ENCODE assay signal across 12 cellular contexts in genomic region chr1:203361843-203362524, GRCh38. TPM values are rescaled to one million over a fixed set of nuclear protein-coding genes. Genes with fewer than 3 reads are reported as not detected.
DNase-seq lines count a peak whose midpoint lies in the region; ATAC-seq, FAIRE-seq and TF ChIP-seq lines count a peak whose summit lies in the region.
"Had no signal": no experiment of that assay in that cellular context is flagged by ENCODE, and none has a peak within 500 bp of the region (broad histone marks: within the 10 kb centered on the region; RNA-seq: fewer than 3 reads in every experiment).

No MANE protein-coding gene starts in this region.

- TF ChIP-seq CTCF in foreskin fibroblast (IDR thresholded peaks at IDR 0.05; ENCODE audit: low read depth, low read length) (no peak), kidney (IDR thresholded peaks at IDR 0.05; ENCODE audit: borderline replicate concordance, extremely low read depth, insufficient read depth) (no peak)

- intact Hi-C loops in kidney (cut with DNase I): no loop called here

- peak; percentile 42 for ATAC-seq in SK-N-SH treated with all-trans-retinoic acid at 6 μM for 48 hours
- no peak for ATAC-seq in GM21360 (IDR thresholded peaks at IDR 0.05; ENCODE audit: unreplicated experiment)

- H3K27ac ChIP-seq in Karpas-422 (ENCODE audit: low read length) (peak overlapping the region; percentile 98), kidney (ENCODE audit: low read depth in 2 of 2, low read length in 2 of 2) (no peak overlapping the region)
- H3K27ac ChIP-seq: stomach had no signal

- H3K4me2 ChIP-seq in Karpas-422 (ENCODE audit: low read depth, low read length, poor library complexity, severe bottlenecking): peak overlapping the region; percentile 75

- H4K20me1 ChIP-seq in Karpas-422 (ENCODE audit: insufficient read depth, low read depth, low read length): no peaks in the 10 kb centered on the region

- H3K4me1 ChIP-seq in Karpas-422 (ENCODE audit: low read length) (peaks cover 65% of the 10 kb centered on the region), kidney (ENCODE audit: control insufficient read depth in 1 of 2, insufficient read depth in 1 of 2, low read depth in 1 of 2, low read length in 2 of 2) (no peaks in the 10 kb centered on the region)

- no peaks in the 10 kb centered on the region for H3K9me2 ChIP-seq in Karpas-422 (replicated peaks; ENCODE audit: insufficient read depth, low read length)

- H3K9me3 ChIP-seq in Karpas-422 (ENCODE audit: low read length) (0 out of 2 replicates have a peak, but pooled peaks cover 1% of the 10 kb centered on the region), kidney (ENCODE audit: control insufficient read depth in 1 of 2, low read length in 2 of 2) (no peaks in the 10 kb centered on the region)
- H3K9me3 ChIP-seq: stomach had no signal

- no peak overlapping the region for H2AFZ ChIP-seq in Karpas-422 (ENCODE audit: low read length)

- DNase-seq in Karpas-422 (peak; percentile 93), foreskin fibroblast (peak; percentile 45 to 69), stromal cell of bone marrow (ENCODE audit: low read depth) (peak; percentile 65), kidney (no peak), NCI-H128 (lab: John Stamatoyannopoulos, UW; ENCODE audit: unreplicated experiment) (no peak)
- DNase-seq: activated gamma-delta T cell treated with Interleukin-2 at 50 U/mL for 16 hours, midbrain, stomach had no signal

- H3K79me2 ChIP-seq in Karpas-422 (ENCODE audit: low read length): no peaks in the 10 kb centered on the region

- FAIRE-seq in kidney (lab: Jason Lieb, UNC): no peak
- FAIRE-seq: HTR-8/SVneo, TTC549 had no signal

- peak overlapping the region; percentile 69 for H3K9ac ChIP-seq in Karpas-422 (ENCODE audit: low read length)
- no peak overlapping the region for H3K9ac ChIP-seq in kidney (ENCODE audit: low read length in 2 of 2)

- H3K4me3 ChIP-seq in Karpas-422 (ENCODE audit: low read length) (peak overlapping the region; percentile 56), foreskin fibroblast (ENCODE audit: low read depth in 1 of 2, low read length in 2 of 2) (no peak overlapping the region), kidney (ENCODE audit: low read length in 2 of 2) (no peak overlapping the region)
- H3K4me3 ChIP-seq: stomach had no signal

- H3K36me3 ChIP-seq in Karpas-422 (ENCODE audit: insufficient read depth, low read length) (no peaks in the 10 kb centered on the region; the same call in 1 of the 2 replicates), kidney (ENCODE audit: control insufficient read depth in 1 of 2, insufficient read depth in 2 of 2, low read length in 2 of 2) (no peaks in the 10 kb centered on the region)
- H3K36me3 ChIP-seq: stomach had no signal

- no peaks in the 10 kb centered on the region for H3K27me3 ChIP-seq in Karpas-422 (ENCODE audit: low read length)

TF ChIP-seq in SK-N-SH treated with all-trans-retinoic acid at 6 μM for 48 hours, 23 proteins besides CTCF, POLR2A, EP300 and RAD21:
- no peak for TF ChIP-seq ZNF70 (CRISPR knock-in tag; IDR thresholded peaks at IDR 0.05)
- TF ChIP-seq ZFP30 (CRISPR knock-in tag; IDR thresholded peaks at IDR 0.05): no peak
- TF ChIP-seq ARNTL (CRISPR knock-in tag; IDR thresholded peaks at IDR 0.05; ENCODE audit: borderline replicate concordance, low read depth): no peak
- TF ChIP-seq PATZ1 (CRISPR knock-in tag; IDR thresholded peaks at IDR 0.05; ENCODE audit: borderline replicate concordance): no peak
TF ChIP-seq in SK-N-SH treated with all-trans-retinoic acid at 6 μM for 48 hours: peak in this region for 0.

RNA-seq across cellular contexts. Expression of gene FMOD, which starts 11.1 kb away (rescaled TPM):
- 2.2 and 3.6 TPM in 2 replicates for total RNA-seq in Karpas-422 (2014; rRNA removed; shearing (Covaris generic); ENCODE audit: low replicate concordance)
- total RNA-seq in kidney: 22.3 TPM
- polyA plus RNA-seq in kidney (ENCODE audit: insufficient read depth, low read depth, low replicate concordance): 7.0 TPM

RNA-seq across cellular contexts. Expression of gene BTG2, which starts 56.7 kb away (rescaled TPM):
- total RNA-seq in Karpas-422 (2014; rRNA removed; shearing (Covaris generic); ENCODE audit: low replicate concordance): 245 and 258 TPM in 2 replicates
- total RNA-seq in kidney: 59.9 TPM
- 156 TPM for polyA plus RNA-seq in kidney (ENCODE audit: insufficient read depth, low read depth, low replicate concordance)

Comparison
In these comparisons a context has a peak if more than half of its experiments do, and no peak if none do; other contexts are left out.
1. DNase-seq: peak in Karpas-422 (single experiment), foreskin fibroblast (2 of 2) and stromal cell of bone marrow (single experiment); none in kidney (single experiment) and NCI-H128 (single experiment).